Comparison of ENCODE assay signal across 22 cellular contexts in the genomic region with DNA sequence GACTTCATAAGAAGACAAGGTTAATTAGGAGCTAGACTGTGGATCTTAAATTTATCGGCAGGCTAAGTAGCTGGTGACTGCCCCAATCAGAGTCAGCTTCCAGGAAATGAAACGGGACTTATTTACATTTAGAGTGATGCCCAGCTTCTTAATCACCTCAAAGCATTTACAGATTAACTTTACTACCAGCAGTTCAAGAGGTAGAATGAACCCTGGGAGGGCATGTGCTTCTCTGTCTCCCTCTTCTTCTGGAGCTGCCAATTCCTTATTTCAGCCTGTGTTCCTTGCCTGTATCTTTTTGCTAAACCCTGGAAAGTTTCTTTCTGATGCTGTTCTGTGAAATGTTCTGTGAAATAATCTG.
DNase-seq lines count a peak whose midpoint lies in the region; TF ChIP-seq lines count a peak whose summit lies in the region.
"Had no signal": no experiment of that assay in that cellular context is flagged by ENCODE, and none has a peak within 500 bp of the region (broad histone marks: within the 10 kb centered on the region; RNA-seq: fewer than 3 reads in every experiment).

No MANE protein-coding gene starts in this region.

- no peaks in the 10 kb centered on the region for H3K27me3 ChIP-seq in A673 (replicated peaks; ENCODE audit: insufficient read depth, low read depth, low read length, poor library complexity)
- H3K27me3 ChIP-seq: brain microvascular endothelial cell had no signal

- CTCF ChIA-PET in A673 (lab: Charles Lee), result no interaction called here
- CTCF ChIA-PET in MCF 10A (lab: Yijun Ruan, JAX), result interaction anchor here (1.2 kb wide), 1 partner anchor 9 kb away, joined by 3 read pairs; no protein-coding TSS in a partner anchor

- H3K27me3 Mint-ChIP-seq in nephron progenitor cell (ENCODE audit: low read depth, poor library complexity) (no peaks in the 10 kb centered on the region), MCF 10A (ENCODE audit: insufficient read depth, unreplicated experiment) (no peaks in the 10 kb centered on the region)
- H3K27me3 Mint-ChIP-seq: activated B cell treated with CpG ODN at 0.5 μM for 24 hours; activated naive CD8-positive, alpha-beta T cell treated with anti-CD3 and anti-CD28 coated beads, Interleukin-2, amount 10 ng/mL, durations not matched to agents 7 days and 5 days had no signal

- TF ChIP-seq CTCF in A673 (conservative IDR thresholded peaks at IDR 0.05; ENCODE audit: low read depth, low read length), result no peak
- no peak for TF ChIP-seq CTCF in fibroblast of villous mesenchyme (IDR thresholded peaks at IDR 0.05; ENCODE audit: insufficient read depth, low read depth, low read length)
- TF ChIP-seq CTCF in nephron progenitor cell (IDR thresholded peaks at IDR 0.05), result no peak
- TF ChIP-seq CTCF in MCF 10A (IDR thresholded peaks at IDR 0.05; ENCODE audit: unreplicated experiment), result no peak

- H3K27ac Mint-ChIP-seq in nephron progenitor cell, result peak overlapping the region; percentile 42
- H3K27ac Mint-ChIP-seq in MCF 10A (ENCODE audit: low read depth, unreplicated experiment), result no peak overlapping the region
- H3K27ac Mint-ChIP-seq: activated B cell treated with CpG ODN at 0.5 μM for 24 hours; activated naive CD8-positive, alpha-beta T cell treated with anti-CD3 and anti-CD28 coated beads, Interleukin-2, amount 10 ng/mL, durations not matched to agents 7 days and 5 days; naive B cell had no signal

- peaks cover 29% of the 10 kb centered on the region for H3K36me3 Mint-ChIP-seq in nephron progenitor cell (ENCODE audit: low read depth)
- peaks cover 6% of the 10 kb centered on the region for H3K36me3 Mint-ChIP-seq in MCF 10A (ENCODE audit: insufficient read depth, unreplicated experiment)
- H3K36me3 Mint-ChIP-seq: activated naive CD8-positive, alpha-beta T cell treated with anti-CD3 and anti-CD28 coated beads, Interleukin-2, amount 10 ng/mL, durations not matched to agents 7 days and 5 days; naive B cell had no signal

- POLR2A ChIA-PET in A673 (lab: Charles Lee; ENCODE audit: low non-redundant PET) (no interaction called here), MCF 10A (lab: Yijun Ruan, JAX) (interaction anchor here (0.9 to 1.6 kb wide), 2 partner anchors 12 to 123 kb away, joined by 3 read pairs; no protein-coding TSS in a partner anchor)

- H3K27ac ChIP-seq in A673 (ENCODE audit: low read depth, low read length, poor library complexity, severe bottlenecking) (no peak overlapping the region), SK-N-MC (peak overlapping the region; percentile 68; the same call in 1 of the 2 replicates)
- H3K27ac ChIP-seq: brain microvascular endothelial cell had no signal

- H3K9me3 ChIP-seq in A673 (ENCODE audit: low read depth, low read length, poor library complexity, severe bottlenecking), result no peaks in the 10 kb centered on the region
- H3K9me3 ChIP-seq in SK-N-MC (ENCODE audit: low read depth, low read length), result no peaks in the 10 kb centered on the region

- no TSS peak for BruUV-seq in A673 (replicated peaks; lab: Mats Ljungman, UMichigan)
- no TSS peak for BruUV-seq in MCF 10A (replicated peaks; lab: Mats Ljungman, UMichigan)

- H3K36me3 ChIP-seq in A673 (ENCODE audit: insufficient read depth, low read length, poor library complexity, severe bottlenecking) (no peaks in the 10 kb centered on the region), SK-N-MC (ENCODE audit: insufficient read depth, low read length) (no peaks in the 10 kb centered on the region)
- H3K36me3 ChIP-seq: brain microvascular endothelial cell had no signal

- intact Hi-C loops in A673 (cut with micrococcal nuclease; ENCODE audit: unreplicated experiment) (no loop called here), MCF 10A (cut with micrococcal nuclease) (no loop called here)

- H3K9me3 Mint-ChIP-seq in nephron progenitor cell (peaks cover 44% of the 10 kb centered on the region), MCF 10A (ENCODE audit: unreplicated experiment) (peaks cover 7% of the 10 kb centered on the region)
- H3K9me3 Mint-ChIP-seq: activated naive CD8-positive, alpha-beta T cell treated with anti-CD3 and anti-CD28 coated beads, Interleukin-2, amount 10 ng/mL, durations not matched to agents 7 days and 5 days had no signal

- DNase-seq in A673 (ENCODE audit: low spot score) (peak; percentile 22), SK-N-MC (ENCODE audit: low read depth, low spot score) (no peak), fibroblast of villous mesenchyme (ENCODE audit: low read depth) (peak; percentile 81), nephron progenitor cell (no peak), HUDEP-2 (lab: John Stamatoyannopoulos, UW; ENCODE audit: unreplicated experiment in 76 of 76) (no peak), DMS153 treated with DMSO at 0.1 percent for 48 hours (lab: John Stamatoyannopoulos, UW; ENCODE audit: unreplicated experiment) (no peak), retina (no peak), MCF 10A (ENCODE audit: unreplicated experiment) (no peak)
- DNase-seq: activated B cell treated with CpG ODN at 0.5 μM for 24 hours; activated CD4-positive, alpha-beta T cell treated with anti-CD3 and anti-CD28 coated beads, Interleukin-2, amount 50 U/mL, for 48 hours; activated effector memory CD4-positive, alpha-beta T cell treated with Interleukin-2 at 50 U/mL for 16 hours; activated naive CD8-positive, alpha-beta T cell treated with anti-CD3 and anti-CD28 coated beads, Interleukin-2, amount 10 ng/mL, durations not matched to agents 7 days and 5 days; brain microvascular endothelial cell; COR-L47; DND-41; Kasumi-1; naive B cell; NCI-H1092; NCI-H2029; NCI-H446 treated with DMSO at 0.1 percent for 48 hours; RPMI8226 had no signal

- no peak overlapping the region for H3K4me3 Mint-ChIP-seq in nephron progenitor cell
- H3K4me3 Mint-ChIP-seq in MCF 10A (ENCODE audit: unreplicated experiment), result no peak overlapping the region
- H3K4me3 Mint-ChIP-seq: activated B cell treated with CpG ODN at 0.5 μM for 24 hours; activated naive CD8-positive, alpha-beta T cell treated with anti-CD3 and anti-CD28 coated beads, Interleukin-2, amount 10 ng/mL, durations not matched to agents 7 days and 5 days; naive B cell had no signal

- no peak overlapping the region for H3K4me3 ChIP-seq in A673 (ENCODE audit: low read depth, low read length, poor library complexity, severe bottlenecking)
- H3K4me3 ChIP-seq in SK-N-MC, result peak overlapping the region; percentile 36; the same call in 1 of the 2 replicates
- H3K4me3 ChIP-seq in fibroblast of villous mesenchyme (ENCODE audit: low read depth, low read length), result no peak overlapping the region
- H3K4me3 ChIP-seq: lung had no signal

- H3K4me1 Mint-ChIP-seq in nephron progenitor cell, result peaks cover 53% of the 10 kb centered on the region
- peaks cover 32% of the 10 kb centered on the region for H3K4me1 Mint-ChIP-seq in MCF 10A (ENCODE audit: insufficient read depth, unreplicated experiment)
- H3K4me1 Mint-ChIP-seq: activated B cell treated with CpG ODN at 0.5 μM for 24 hours; activated naive CD8-positive, alpha-beta T cell treated with anti-CD3 and anti-CD28 coated beads, Interleukin-2, amount 10 ng/mL, durations not matched to agents 7 days and 5 days; naive B cell had no signal

- H3K9ac ChIP-seq in SK-N-MC (ENCODE audit: insufficient read length), result no peak overlapping the region

- H3K4me1 ChIP-seq in A673 (ENCODE audit: insufficient read depth, low read length, poor library complexity, severe bottlenecking), result peaks cover 25% of the 10 kb centered on the region

Comparison
In these comparisons a context has a peak if more than half of its experiments do, and no peak if none do; other contexts are left out.
1. DNase-seq: peak in A673 (single experiment) and fibroblast of villous mesenchyme (single experiment); none in SK-N-MC (single experiment), nephron progenitor cell (single experiment), HUDEP-2 (0 of 76), DMS153 treated with DMSO at 0.1 percent for 48 hours (single experiment), retina (single experiment) and MCF 10A (single experiment).